In genomic region chr17:75490953-75491649, GRCh38 we compare ENCODE assay signal across 15 cellular contexts. TPM values are rescaled to one million over a fixed set of nuclear protein-coding genes. Genes with fewer than 3 reads are reported as not detected.
DNase-seq lines count a peak whose midpoint lies in the region; ATAC-seq and TF ChIP-seq lines count a peak whose summit lies in the region.
"Had no signal": no experiment of that assay in that cellular context is flagged by ENCODE, and none has a peak within 500 bp of the region (broad histone marks: within the 10 kb centered on the region; RNA-seq: fewer than 3 reads in every experiment).

No MANE protein-coding gene starts in this region.

- intact Hi-C loops in stomach (cut with DNase I; ENCODE audit: low total_unique reads) = no loop called here

- TF ChIP-seq CTCF in lung (IDR thresholded peaks at IDR 0.05; ENCODE audit: control extremely low read depth, extremely low read depth) = no peak
- TF ChIP-seq CTCF in stomach (IDR thresholded peaks at IDR 0.05) = no peak

- TF ChIP-seq POLR2A in stomach (IDR thresholded peaks at IDR 0.05) = no peak

- no peak for TF ChIP-seq EP300 in stomach (IDR thresholded peaks at IDR 0.05)

- H3K4me1 ChIP-seq in lung (ENCODE audit: control insufficient read depth in 2 of 2, insufficient read depth in 2 of 2, low read length in 2 of 2) (peaks cover 4 to 29% of the 10 kb centered on the region in 2 donors), stomach (peaks cover 11 to 48% (median 30%) of the 10 kb centered on the region in 4 donors)

- H3K36me3 ChIP-seq in lung (ENCODE audit: control insufficient read depth in 2 of 2, insufficient read depth in 2 of 2, low read length in 2 of 2) = peaks cover 3 to 44% of the 10 kb centered on the region in 2 donors
- H3K36me3 ChIP-seq in stomach = peaks cover 45 to 80% (median 76%) of the 10 kb centered on the region in 4 donors
- H3K36me3 ChIP-seq: MG63 had no signal

- WGBS in lung, 2 donors = 68 to 70% methylated on average over 19 of the region's 19 CpGs
- 78 to 86% (median 83%) methylated on average over 15 to 19 of the region's 19 CpGs for WGBS in stomach, 5 donors

- H3K27ac ChIP-seq in lung (ENCODE audit: low read depth in 1 of 2, low read length in 1 of 2) = peak overlapping the region in 1 of 2 donors; percentile 68
- H3K27ac ChIP-seq in stomach = peak overlapping the region in 4 of 5 donors; percentile 63 to 73 (median 72)
- H3K27ac ChIP-seq: SJSA1 had no signal

- DNase-seq in Kasumi-1 (lab: John Stamatoyannopoulos, UW) (peak; percentile 47 to 55), UCSD-AML1 (lab: John Stamatoyannopoulos, UW; ENCODE audit: unreplicated experiment) (peak; percentile 48), lung (ENCODE audit: low spot score) (no peak), stomach (no peak), NCI-H1436 treated with DMSO at 0.1 percent for 48 hours (lab: John Stamatoyannopoulos, UW) (no peak), AG20443 (ENCODE audit: low spot score) (no peak), HuH-7 (ENCODE audit: low spot score) (no peak)
- DNase-seq: KG1, MG63, NCI-H1105 treated with DMSO at 0.1 percent for 48 hours, NCI-H187 treated with DMSO at 0.1 percent for 48 hours, NCI-H2171, NCI-H82 had no signal

- H3K27me3 ChIP-seq in lung (ENCODE audit: control insufficient read depth, insufficient read depth) = no peaks in the 10 kb centered on the region
- no peaks in the 10 kb centered on the region for H3K27me3 ChIP-seq in stomach
- H3K27me3 ChIP-seq: MG63, SJSA1 had no signal

- ATAC-seq in lung (ENCODE audit: insufficient read depth, low FRiP score) = peak; percentile 21
- ATAC-seq: GM23338 had no signal

- H3K4me3 ChIP-seq in lung (no peak overlapping the region), stomach (no peak overlapping the region)
- H3K4me3 ChIP-seq: GM23338, MG63, SJSA1 had no signal

- H3K9me3 ChIP-seq in lung (ENCODE audit: control insufficient read depth in 2 of 2, insufficient read depth in 1 of 2, low read length in 1 of 2) = no peaks in the 10 kb centered on the region
- no peaks in the 10 kb centered on the region for H3K9me3 ChIP-seq in stomach
- H3K9me3 ChIP-seq: MG63, SJSA1 had no signal

RNA-seq across cellular contexts. Expression of gene CASKIN2, which starts 24.2 kb away (rescaled TPM):
- total RNA-seq in lung = 10 to 100 TPM; 44.1 to 81.5 TPM
- 10 to 100 TPM; 22.3 to 26.1 TPM for polyA plus RNA-seq in lung
- 10 to 100 TPM in 4 of 5 donors, 1 to 10 TPM in 1; 9.0 to 27.4 (median 15.6) TPM for total RNA-seq in stomach
- polyA plus RNA-seq in stomach = 1 to 10 TPM; 5.4 to 9.3 (median 8.8) TPM

RNA-seq across cellular contexts. Expression of gene TSEN54, which starts 25.2 kb away (rescaled TPM):
- 10 to 100 TPM; 18.4 to 22.4 TPM for total RNA-seq in lung
- polyA plus RNA-seq in lung = 10 to 100 TPM; 20.9 to 36.5 TPM
- 100 to 1,000 TPM in 2 of 5 donors, 10 to 100 TPM in 3; 13.2 to 219 (median 48.1) TPM for total RNA-seq in stomach
- polyA plus RNA-seq in stomach = 10 to 100 TPM; 20.8 to 49.7 (median 36.2) TPM

RNA-seq across cellular contexts. Expression of gene LLGL2, which starts 34.4 kb away (rescaled TPM):
- total RNA-seq in lung (100 to 1,000 TPM; 103 to 199 TPM), stomach (100 to 1,000 TPM in 4 of 5 donors, 10 to 100 TPM in 1; 72.3 to 565 (median 165) TPM)
- polyA plus RNA-seq in lung (100 to 1,000 TPM in 1 of 2 donors, 10 to 100 TPM in 1; 80.5 to 195 TPM), stomach (100 to 1,000 TPM; 144 to 199 (median 184) TPM)

RNA-seq across cellular contexts. Expression of gene TMEM94, which starts 34.7 kb away (rescaled TPM):
- 10 to 100 TPM; 60.2 to 82.3 TPM for total RNA-seq in lung
- polyA plus RNA-seq in lung = 10 to 100 TPM; 40.0 to 46.4 TPM
- total RNA-seq in stomach = 100 to 1,000 TPM in 3 of 5 donors, 10 to 100 TPM in 2; 31.9 to 466 (median 128) TPM
- polyA plus RNA-seq in stomach = 10 to 100 TPM; 16.6 to 28.5 (median 20.5) TPM

Comparison
In these comparisons a context has a peak if more than half of its experiments do, and no peak if none do; other contexts are left out.
1. DNase-seq: peak in Kasumi-1 (2 of 2) and UCSD-AML1 (single experiment); none in lung (single experiment), stomach (single experiment), NCI-H1436 treated with DMSO at 0.1 percent for 48 hours (single experiment), AG20443 (single experiment) and HuH-7 (single experiment).